ENCODE assay signal across 8 cellular contexts in the genomic region with DNA sequence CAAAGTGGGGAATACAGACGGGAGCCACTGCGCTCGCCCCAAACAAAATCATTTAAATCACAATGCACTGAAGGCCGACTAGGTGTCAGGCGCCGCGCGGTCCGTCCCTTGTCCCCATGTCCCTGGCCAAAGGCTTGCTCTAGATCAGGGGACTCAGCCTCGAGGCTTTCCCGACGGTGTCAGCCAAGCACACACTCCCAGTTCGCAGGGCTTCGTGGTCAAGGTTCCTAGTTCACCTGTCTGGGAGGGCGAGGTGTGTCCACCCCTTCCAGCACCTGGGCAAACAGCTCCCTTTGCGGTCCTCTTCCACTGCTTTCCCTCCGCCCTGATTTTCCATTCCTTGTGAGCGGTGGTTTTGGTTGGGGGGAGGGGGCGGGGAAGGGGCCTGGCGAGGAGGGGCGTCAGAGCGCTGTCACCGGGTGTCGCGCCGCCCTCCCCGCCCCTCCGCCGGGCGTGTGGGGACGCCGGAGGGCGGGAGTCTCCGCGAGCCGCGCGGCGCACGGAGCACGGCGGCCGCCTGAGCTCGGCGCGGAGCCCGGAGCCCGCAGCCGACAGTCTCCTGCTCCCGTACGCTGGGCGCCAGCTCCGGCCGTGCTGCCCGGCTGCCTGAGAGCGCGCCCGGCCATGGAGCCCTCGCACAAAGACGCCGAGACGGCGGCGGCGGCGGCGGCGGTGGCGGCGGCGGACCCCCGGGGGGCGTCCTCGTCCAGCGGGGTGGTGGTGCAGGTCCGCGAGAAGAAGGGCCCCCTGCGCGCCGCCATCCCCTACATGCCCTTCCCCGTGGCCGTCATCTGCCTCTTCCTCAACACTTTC. TPM values are rescaled to one million over a fixed set of nuclear protein-coding genes. Genes with fewer than 3 reads are reported as not detected.
DNase-seq lines count a peak whose midpoint lies in the region; ATAC-seq and TF ChIP-seq lines count a peak whose summit lies in the region.

A gene with protein sequence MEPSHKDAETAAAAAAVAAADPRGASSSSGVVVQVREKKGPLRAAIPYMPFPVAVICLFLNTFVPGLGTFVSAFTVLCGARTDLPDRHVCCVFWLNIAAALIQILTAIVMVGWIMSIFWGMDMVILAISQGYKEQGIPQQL (plus strand): TSS at position 484 of the 813 bp plus-strand sequence. CDS start 141 bp downstream, at position 625.

- no peaks in the 10 kb centered on the region for H3K36me3 Mint-ChIP-seq in activated CD4-positive, alpha-beta T cell treated with anti-CD3 and anti-CD28 coated beads for 36 hours (ENCODE audit: low read depth)
- no peaks in the 10 kb centered on the region for H3K36me3 Mint-ChIP-seq in stimulated activated memory B cell treated with anti-CD40 and anti-IgM and Interleukin-4, amounts not matched to agents 10 μg/mL and 1 μg/mL and 100 μg/mL, for 72 hours

- in situ Hi-C loops in T47D (cut with HindIII; ENCODE audit: low pct_unique_long_range_greater_than_20kb, low sequenced_read_pairs) = no loop called here

- no peak within 1 kb of the TSS for H2AFZ ChIP-seq in OCI-LY3 (ENCODE audit: low read depth, low read length)

- peaks cover 42% of the 10 kb centered on the region for H3K27me3 Mint-ChIP-seq in activated CD4-positive, alpha-beta T cell treated with anti-CD3 and anti-CD28 coated beads for 36 hours
- H3K27me3 Mint-ChIP-seq in stimulated activated memory B cell treated with anti-CD40 and anti-IgM and Interleukin-4, amounts not matched to agents 10 μg/mL and 1 μg/mL and 100 μg/mL, for 72 hours = peaks cover 33% of the 10 kb centered on the region

- H3K27me3 ChIP-seq in OCI-LY3 (ENCODE audit: low read depth, low read length) = peaks cover 18% of the 10 kb centered on the region

- POLR2A ChIA-PET in activated CD4-positive, alpha-beta T cell treated with anti-CD3 and anti-CD28 coated beads for 36 hours (lab: Charles Lee) = no interaction called here

- peak within 1 kb of the TSS; percentile 31 for H3K4me2 ChIP-seq in OCI-LY3 (ENCODE audit: low read length)

- 0 out of 2 replicates have a peak, but pooled peaks cover 2% of the 10 kb centered on the region for H3K4me1 ChIP-seq in OCI-LY3 (ENCODE audit: low read length)

- no peak within 1 kb of the TSS for H3K4me3 ChIP-seq in OCI-LY3 (ENCODE audit: low read length)

- CTCF ChIA-PET in activated CD4-positive, alpha-beta T cell treated with anti-CD3 and anti-CD28 coated beads for 36 hours (lab: Charles Lee) = interaction anchor here (1.2 to 1.6 kb wide), 2 partner anchors 13 to 279 kb away, joined by 3 to 6 read pairs; no protein-coding TSS in a partner anchor

- no peak within 1 kb of the TSS for H3K27ac ChIP-seq in OCI-LY3 (ENCODE audit: low read length)

- intact Hi-C loops in activated CD4-positive, alpha-beta T cell treated with anti-CD3 and anti-CD28 coated beads for 36 hours (cut with DNase I, micrococcal nuclease) = loop anchor here in 1 of 2 experiments (1.0 to 10.0 kb wide), 6 partner anchors 60 to 889 kb away; a partner anchor contains a TSS

- peak; percentile 49 for ATAC-seq in activated CD4-positive, alpha-beta T cell treated with anti-CD3 and anti-CD28 coated beads for 36 hours
- ATAC-seq in stimulated activated memory B cell treated with anti-CD40 and anti-IgM and Interleukin-4, amounts not matched to agents 10 μg/mL and 1 μg/mL and 100 μg/mL, for 72 hours = peak; percentile 59

- H3K9me3 Mint-ChIP-seq in activated CD4-positive, alpha-beta T cell treated with anti-CD3 and anti-CD28 coated beads for 36 hours (ENCODE audit: low read depth) = no peaks in the 10 kb centered on the region
- no peaks in the 10 kb centered on the region for H3K9me3 Mint-ChIP-seq in stimulated activated memory B cell treated with anti-CD40 and anti-IgM and Interleukin-4, amounts not matched to agents 10 μg/mL and 1 μg/mL and 100 μg/mL, for 72 hours

- no peaks in the 10 kb centered on the region for H4K20me1 ChIP-seq in OCI-LY3 (ENCODE audit: insufficient read depth, low read length)

- no peak within 1 kb of the TSS for H3K9ac ChIP-seq in OCI-LY3 (ENCODE audit: low read length)

- peaks cover 14% of the 10 kb centered on the region for H3K4me1 Mint-ChIP-seq in activated CD4-positive, alpha-beta T cell treated with anti-CD3 and anti-CD28 coated beads for 36 hours
- peaks cover 16% of the 10 kb centered on the region for H3K4me1 Mint-ChIP-seq in stimulated activated memory B cell treated with anti-CD40 and anti-IgM and Interleukin-4, amounts not matched to agents 10 μg/mL and 1 μg/mL and 100 μg/mL, for 72 hours

- no peaks in the 10 kb centered on the region for H3K9me3 ChIP-seq in OCI-LY3 (ENCODE audit: insufficient read depth, low read length)

- TF ChIP-seq CTCF in OCI-LY3 (IDR thresholded peaks at IDR 0.05; ENCODE audit: low read depth, low read length) = no peak

- no peaks in the 10 kb centered on the region for H3K36me3 ChIP-seq in OCI-LY3 (replicated peaks; ENCODE audit: low read depth, low read length)

- peak within 1 kb of the TSS; percentile 56 for H3K4me3 Mint-ChIP-seq in activated CD4-positive, alpha-beta T cell treated with anti-CD3 and anti-CD28 coated beads for 36 hours
- peak within 1 kb of the TSS; percentile 81 for H3K4me3 Mint-ChIP-seq in stimulated activated memory B cell treated with anti-CD40 and anti-IgM and Interleukin-4, amounts not matched to agents 10 μg/mL and 1 μg/mL and 100 μg/mL, for 72 hours

- H3K27ac Mint-ChIP-seq in activated CD4-positive, alpha-beta T cell treated with anti-CD3 and anti-CD28 coated beads for 36 hours = no peak within 1 kb of the TSS
- H3K27ac Mint-ChIP-seq in stimulated activated memory B cell treated with anti-CD40 and anti-IgM and Interleukin-4, amounts not matched to agents 10 μg/mL and 1 μg/mL and 100 μg/mL, for 72 hours = peak within 1 kb of the TSS; percentile 70

- no peaks in the 10 kb centered on the region for H3K79me2 ChIP-seq in OCI-LY3 (ENCODE audit: low read length)

- peak; percentile 42 for DNase-seq in activated CD4-positive, alpha-beta T cell treated with anti-CD3 and anti-CD28 coated beads for 36 hours
- no peak for DNase-seq in activated CD4-positive, alpha-beta T cell treated with anti-CD3 and anti-CD28 coated beads, Interleukin-2, amount 50 U/mL, for 4 hours
- DNase-seq in T47D (ENCODE audit: low read depth in 1 of 2, low spot score in 1 of 2) (peak; percentile 39 to 85), kidney tubule cell (ENCODE audit: low spot score) (peak; percentile 18), putamen (ENCODE audit: low spot score) (no peak)
- DNase-seq in activated effector memory CD4-positive, alpha-beta T cell treated with Interleukin-2 at 50 U/mL for 16 hours = no peak

RNA-seq across cellular contexts. Expression of the gene that starts here (rescaled TPM):
- total RNA-seq in activated CD4-positive, alpha-beta T cell treated with anti-CD3 and anti-CD28 coated beads for 36 hours = not detected

Comparison
In these comparisons a context has a peak if more than half of its experiments do, and no peak if none do; other contexts are left out.
1. Peak in DNase-seq and ATAC-seq in activated CD4-positive, alpha-beta T cell treated with anti-CD3 and anti-CD28 coated beads for 36 hours; RNA of the gene not detected or under 1 TPM.
2. DNase-seq: peak in T47D (2 of 2) and kidney tubule cell (single experiment); none in activated CD4-positive, alpha-beta T cell treated with anti-CD3 and anti-CD28 coated beads, Interleukin-2, amount 50 U/mL, for 4 hours (0 of 2), activated effector memory CD4-positive, alpha-beta T cell treated with Interleukin-2 at 50 U/mL for 16 hours (single experiment) and putamen (single experiment).